In the genomic region with DNA sequence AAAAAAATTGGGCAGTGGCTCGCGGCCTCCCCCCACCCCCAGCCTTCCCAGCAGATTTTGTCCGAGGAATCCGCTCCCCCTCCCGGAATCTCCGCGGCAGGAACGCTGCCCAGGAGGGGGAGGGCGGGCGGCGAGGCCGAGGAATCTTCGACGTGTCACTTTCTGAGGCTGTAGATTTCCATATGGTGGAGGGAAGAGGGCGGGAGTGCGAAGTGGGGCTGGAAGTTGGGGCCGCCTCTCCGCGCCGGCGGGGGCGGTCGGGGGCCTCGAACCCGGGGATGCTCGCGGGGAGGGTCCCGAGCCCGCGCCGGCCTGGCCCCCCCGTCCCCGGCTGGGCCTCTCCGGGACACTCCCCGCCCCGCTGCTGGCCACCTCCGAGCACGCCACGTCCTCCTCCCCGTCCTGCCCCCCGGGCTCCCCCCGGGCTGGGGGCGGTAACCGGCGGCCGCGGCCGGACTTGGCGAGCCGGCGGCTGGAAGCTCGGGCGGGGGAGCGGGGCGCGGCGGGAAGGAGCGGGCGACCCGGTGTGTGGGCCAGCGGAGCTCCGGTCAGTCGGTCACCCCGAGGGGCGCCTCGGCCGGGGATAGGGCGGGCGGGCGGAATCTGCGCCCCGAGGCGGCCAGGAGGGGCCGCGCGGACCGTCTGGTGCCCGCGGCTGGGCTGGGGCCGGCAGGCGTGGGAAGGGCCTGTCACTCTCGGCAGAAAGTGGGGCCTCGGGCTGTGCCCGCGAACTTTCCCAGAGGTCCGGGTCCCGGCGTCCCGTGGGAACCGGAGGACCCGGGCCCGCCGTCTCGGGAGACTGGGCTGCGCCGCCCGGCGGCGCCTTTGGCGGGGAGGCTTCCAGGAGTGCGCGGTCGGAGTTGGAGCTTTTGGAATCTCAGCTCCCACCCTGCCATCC, we compare ENCODE assay signal across 1 cellular context.
A peak's percentile ranks its signal among the peaks of the same experiment; 100 is the strongest.
TF ChIP-seq lines count a peak whose summit lies in the region.

No MANE protein-coding gene starts in this region.

TF ChIP-seq in K562, 482 proteins besides CTCF, POLR2A, EP300 and RAD21 (continued from another document and continues in another):
- TF ChIP-seq NR1H2 (CRISPR knock-in tag; IDR thresholded peaks at IDR 0.05) = no peak
- peak; percentile 73; the same call in 1 of the 2 replicates for TF ChIP-seq GATAD2B (IDR thresholded peaks at IDR 0.05; ENCODE audit: borderline replicate concordance)
- TF ChIP-seq NFATC3 (IDR thresholded peaks at IDR 0.05) = no peak
- TF ChIP-seq RBBP5 (IDR thresholded peaks at IDR 0.05; ENCODE audit: borderline replicate concordance, insufficient read depth, low read length, poor library complexity, severe bottlenecking) = peak; percentile 48
- TF ChIP-seq, protein P1, sequence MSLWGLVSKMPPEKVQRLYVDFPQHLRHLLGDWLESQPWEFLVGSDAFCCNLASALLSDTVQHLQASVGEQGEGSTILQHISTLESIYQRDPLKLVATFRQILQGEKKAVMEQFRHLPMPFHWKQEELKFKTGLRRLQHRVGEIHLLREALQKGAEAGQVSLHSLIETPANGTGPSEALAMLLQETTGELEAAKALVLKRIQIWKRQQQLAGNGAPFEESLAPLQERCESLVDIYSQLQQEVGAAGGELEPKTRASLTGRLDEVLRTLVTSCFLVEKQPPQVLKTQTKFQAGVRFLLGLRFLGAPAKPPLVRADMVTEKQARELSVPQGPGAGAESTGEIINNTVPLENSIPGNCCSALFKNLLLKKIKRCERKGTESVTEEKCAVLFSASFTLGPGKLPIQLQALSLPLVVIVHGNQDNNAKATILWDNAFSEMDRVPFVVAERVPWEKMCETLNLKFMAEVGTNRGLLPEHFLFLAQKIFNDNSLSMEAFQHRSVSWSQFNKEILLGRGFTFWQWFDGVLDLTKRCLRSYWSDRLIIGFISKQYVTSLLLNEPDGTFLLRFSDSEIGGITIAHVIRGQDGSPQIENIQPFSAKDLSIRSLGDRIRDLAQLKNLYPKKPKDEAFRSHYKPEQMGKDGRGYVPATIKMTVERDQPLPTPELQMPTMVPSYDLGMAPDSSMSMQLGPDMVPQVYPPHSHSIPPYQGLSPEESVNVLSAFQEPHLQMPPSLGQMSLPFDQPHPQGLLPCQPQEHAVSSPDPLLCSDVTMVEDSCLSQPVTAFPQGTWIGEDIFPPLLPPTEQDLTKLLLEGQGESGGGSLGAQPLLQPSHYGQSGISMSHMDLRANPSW (CRISPR knock-in tag; IDR thresholded peaks at IDR 0.05) = no peak
- TF ChIP-seq, protein P2, sequence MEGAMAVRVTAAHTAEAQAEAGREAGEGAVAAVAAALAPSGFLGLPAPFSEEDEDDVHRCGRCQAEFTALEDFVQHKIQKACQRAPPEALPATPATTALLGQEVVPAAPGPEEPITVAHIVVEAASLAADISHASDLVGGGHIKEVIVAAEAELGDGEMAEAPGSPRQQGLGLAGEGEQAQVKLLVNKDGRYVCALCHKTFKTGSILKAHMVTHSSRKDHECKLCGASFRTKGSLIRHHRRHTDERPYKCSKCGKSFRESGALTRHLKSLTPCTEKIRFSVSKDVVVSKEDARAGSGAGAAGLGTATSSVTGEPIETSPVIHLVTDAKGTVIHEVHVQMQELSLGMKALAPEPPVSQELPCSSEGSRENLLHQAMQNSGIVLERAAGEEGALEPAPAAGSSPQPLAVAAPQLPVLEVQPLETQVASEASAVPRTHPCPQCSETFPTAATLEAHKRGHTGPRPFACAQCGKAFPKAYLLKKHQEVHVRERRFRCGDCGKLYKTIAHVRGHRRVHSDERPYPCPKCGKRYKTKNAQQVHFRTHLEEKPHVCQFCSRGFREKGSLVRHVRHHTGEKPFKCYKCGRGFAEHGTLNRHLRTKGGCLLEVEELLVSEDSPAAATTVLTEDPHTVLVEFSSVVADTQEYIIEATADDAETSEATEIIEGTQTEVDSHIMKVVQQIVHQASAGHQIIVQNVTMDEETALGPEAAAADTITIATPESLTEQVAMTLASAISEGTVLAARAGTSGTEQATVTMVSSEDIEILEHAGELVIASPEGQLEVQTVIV (CRISPR knock-in tag; IDR thresholded peaks at IDR 0.05; ENCODE audit: borderline replicate concordance) = no peak
- peak; percentile 46 to 62; a peak in 2 of 4 replicates for TF ChIP-seq NONO (IDR thresholded peaks at IDR 0.05; ENCODE audit: low read depth in 2 of 2, low read length in 1 of 2)
- TF ChIP-seq KAT2B (IDR thresholded peaks at IDR 0.05; ENCODE audit: low read depth, low read length) = no peak
- no peak for TF ChIP-seq ZNF830 (CRISPR knock-in tag; IDR thresholded peaks at IDR 0.05)
- TF ChIP-seq FOSL1 (tag; conservative IDR thresholded peaks at IDR 0.05) = no peak; the same call in 1 of the 2 replicates
- no peak for TF ChIP-seq HNRNPK (IDR thresholded peaks at IDR 0.05; ENCODE audit: low read depth, low read length, poor library complexity, severe bottlenecking)
- no peak for TF ChIP-seq NFE2 (IDR thresholded peaks at IDR 0.05; ENCODE audit: low read depth)
- no peak for TF ChIP-seq TAF9B (IDR thresholded peaks at IDR 0.05; ENCODE audit: partially characterized antibody)
- TF ChIP-seq TCF7L2 (IDR thresholded peaks at IDR 0.05; ENCODE audit: low read depth, low read length) = no peak
- TF ChIP-seq NFIC (IDR thresholded peaks at IDR 0.05) = peak; percentile 33
- TF ChIP-seq CBX3 (IDR thresholded peaks at IDR 0.05; ENCODE audit: borderline replicate concordance in 1 of 2, low read length in 2 of 2) = no peak
- TF ChIP-seq CCAR2 (IDR thresholded peaks at IDR 0.05; ENCODE audit: low read depth, low read length) = no peak
- no peak for TF ChIP-seq ZEB2 (IDR thresholded peaks at IDR 0.05)
- TF ChIP-seq HNRNPH1 (optimal IDR thresholded peaks at IDR 0.05; ENCODE audit: low read depth, low read length) = no peak
- no peak for TF ChIP-seq ZNF717 (CRISPR knock-in tag; IDR thresholded peaks at IDR 0.05)
- TF ChIP-seq, protein P3, sequence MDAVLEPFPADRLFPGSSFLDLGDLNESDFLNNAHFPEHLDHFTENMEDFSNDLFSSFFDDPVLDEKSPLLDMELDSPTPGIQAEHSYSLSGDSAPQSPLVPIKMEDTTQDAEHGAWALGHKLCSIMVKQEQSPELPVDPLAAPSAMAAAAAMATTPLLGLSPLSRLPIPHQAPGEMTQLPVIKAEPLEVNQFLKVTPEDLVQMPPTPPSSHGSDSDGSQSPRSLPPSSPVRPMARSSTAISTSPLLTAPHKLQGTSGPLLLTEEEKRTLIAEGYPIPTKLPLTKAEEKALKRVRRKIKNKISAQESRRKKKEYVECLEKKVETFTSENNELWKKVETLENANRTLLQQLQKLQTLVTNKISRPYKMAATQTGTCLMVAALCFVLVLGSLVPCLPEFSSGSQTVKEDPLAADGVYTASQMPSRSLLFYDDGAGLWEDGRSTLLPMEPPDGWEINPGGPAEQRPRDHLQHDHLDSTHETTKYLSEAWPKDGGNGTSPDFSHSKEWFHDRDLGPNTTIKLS (IDR thresholded peaks at IDR 0.05; ENCODE audit: borderline replicate concordance, low read depth) = peak; percentile 94
- no peak for TF ChIP-seq RFX7 (CRISPR knock-in tag; IDR thresholded peaks at IDR 0.05)
- TF ChIP-seq MECOM (CRISPR knock-in tag; IDR thresholded peaks at IDR 0.05) = no peak
- TF ChIP-seq NCOA6 (IDR thresholded peaks at IDR 0.05) = peak; percentile 85
- TF ChIP-seq, protein P4, sequence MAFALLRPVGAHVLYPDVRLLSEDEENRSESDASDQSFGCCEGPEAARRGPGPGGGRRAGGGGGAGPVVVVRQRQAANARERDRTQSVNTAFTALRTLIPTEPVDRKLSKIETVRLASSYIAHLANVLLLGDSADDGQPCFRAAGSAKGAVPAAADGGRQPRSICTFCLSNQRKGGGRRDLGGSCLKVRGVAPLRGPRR (CRISPR knock-in tag; IDR thresholded peaks at IDR 0.05) = no peak
- TF ChIP-seq, protein P5, sequence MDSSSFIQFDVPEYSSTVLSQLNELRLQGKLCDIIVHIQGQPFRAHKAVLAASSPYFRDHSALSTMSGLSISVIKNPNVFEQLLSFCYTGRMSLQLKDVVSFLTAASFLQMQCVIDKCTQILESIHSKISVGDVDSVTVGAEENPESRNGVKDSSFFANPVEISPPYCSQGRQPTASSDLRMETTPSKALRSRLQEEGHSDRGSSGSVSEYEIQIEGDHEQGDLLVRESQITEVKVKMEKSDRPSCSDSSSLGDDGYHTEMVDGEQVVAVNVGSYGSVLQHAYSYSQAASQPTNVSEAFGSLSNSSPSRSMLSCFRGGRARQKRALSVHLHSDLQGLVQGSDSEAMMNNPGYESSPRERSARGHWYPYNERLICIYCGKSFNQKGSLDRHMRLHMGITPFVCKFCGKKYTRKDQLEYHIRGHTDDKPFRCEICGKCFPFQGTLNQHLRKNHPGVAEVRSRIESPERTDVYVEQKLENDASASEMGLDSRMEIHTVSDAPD (CRISPR knock-in tag; IDR thresholded peaks at IDR 0.05) = no peak
- peak in 2 of 3 experiments; percentile 11 to 14 for TF ChIP-seq YY1 (IDR thresholded peaks at IDR 0.05; ENCODE audit: borderline replicate concordance in 1 of 3, control insufficient read depth in 1 of 3, extremely low read depth in 1 of 3, insufficient read depth in 3 of 3, insufficient read length in 1 of 3, insufficient replicate concordance in 2 of 3, low read depth in 1 of 3, low read length in 2 of 3)
- TF ChIP-seq NFRKB (IDR thresholded peaks at IDR 0.05; ENCODE audit: low read depth) = no peak
- no peak for TF ChIP-seq YBX1 (IDR thresholded peaks at IDR 0.05)
- TF ChIP-seq, protein P6, sequence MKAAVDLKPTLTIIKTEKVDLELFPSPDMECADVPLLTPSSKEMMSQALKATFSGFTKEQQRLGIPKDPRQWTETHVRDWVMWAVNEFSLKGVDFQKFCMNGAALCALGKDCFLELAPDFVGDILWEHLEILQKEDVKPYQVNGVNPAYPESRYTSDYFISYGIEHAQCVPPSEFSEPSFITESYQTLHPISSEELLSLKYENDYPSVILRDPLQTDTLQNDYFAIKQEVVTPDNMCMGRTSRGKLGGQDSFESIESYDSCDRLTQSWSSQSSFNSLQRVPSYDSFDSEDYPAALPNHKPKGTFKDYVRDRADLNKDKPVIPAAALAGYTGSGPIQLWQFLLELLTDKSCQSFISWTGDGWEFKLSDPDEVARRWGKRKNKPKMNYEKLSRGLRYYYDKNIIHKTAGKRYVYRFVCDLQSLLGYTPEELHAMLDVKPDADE (conservative IDR thresholded peaks at IDR 0.05; ENCODE audit: control insufficient read depth, low read depth, low read length) = 0 out of 2 replicates have a peak, but pooled peaks have one; percentile 23
- no peak for TF ChIP-seq MCM3 (IDR thresholded peaks at IDR 0.05)
- no peak for TF ChIP-seq SP1 (CRISPR knock-in tag; IDR thresholded peaks at IDR 0.05)
- TF ChIP-seq ZBTB7A (IDR thresholded peaks at IDR 0.05; ENCODE audit: borderline replicate concordance, control insufficient read depth, low read depth, low read length) = peak; percentile 81
- TF ChIP-seq BRD9 (IDR thresholded peaks at IDR 0.05; ENCODE audit: low read depth, partially characterized antibody) = no peak
- no peak for TF ChIP-seq ZNF583 (CRISPR knock-in tag; IDR thresholded peaks at IDR 0.05)
- no peak for TF ChIP-seq RHOXF2B (CRISPR knock-in tag; conservative IDR thresholded peaks at IDR 0.05)
- no peak for TF ChIP-seq TCF7 (IDR thresholded peaks at IDR 0.05; ENCODE audit: borderline replicate concordance)
- no peak for TF ChIP-seq ZNF232 (CRISPR knock-in tag; IDR thresholded peaks at IDR 0.05)
- TF ChIP-seq ZNF12 (CRISPR knock-in tag; IDR thresholded peaks at IDR 0.05) = no peak
- no peak for TF ChIP-seq HDAC8 (tag; IDR thresholded peaks at IDR 0.05)
- TF ChIP-seq FUS (optimal IDR thresholded peaks at IDR 0.05; ENCODE audit: low read depth, low read length) = peak; percentile 57
- TF ChIP-seq ELF1 (tag; IDR thresholded peaks at IDR 0.05) = no peak
- TF ChIP-seq MAZ (CRISPR knock-in tag; conservative IDR thresholded peaks at IDR 0.05 in 1 of 2, IDR thresholded peaks at IDR 0.05 in 1 of 2) = peak in 1 of 2 experiments; percentile 96; a peak in 2 of 4 replicates
- TF ChIP-seq, protein P7, sequence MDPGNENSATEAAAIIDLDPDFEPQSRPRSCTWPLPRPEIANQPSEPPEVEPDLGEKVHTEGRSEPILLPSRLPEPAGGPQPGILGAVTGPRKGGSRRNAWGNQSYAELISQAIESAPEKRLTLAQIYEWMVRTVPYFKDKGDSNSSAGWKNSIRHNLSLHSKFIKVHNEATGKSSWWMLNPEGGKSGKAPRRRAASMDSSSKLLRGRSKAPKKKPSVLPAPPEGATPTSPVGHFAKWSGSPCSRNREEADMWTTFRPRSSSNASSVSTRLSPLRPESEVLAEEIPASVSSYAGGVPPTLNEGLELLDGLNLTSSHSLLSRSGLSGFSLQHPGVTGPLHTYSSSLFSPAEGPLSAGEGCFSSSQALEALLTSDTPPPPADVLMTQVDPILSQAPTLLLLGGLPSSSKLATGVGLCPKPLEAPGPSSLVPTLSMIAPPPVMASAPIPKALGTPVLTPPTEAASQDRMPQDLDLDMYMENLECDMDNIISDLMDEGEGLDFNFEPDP (CRISPR knock-in tag; IDR thresholded peaks at IDR 0.05) = no peak
- no peak for TF ChIP-seq PHB (CRISPR knock-in tag; IDR thresholded peaks at IDR 0.05)
- no peak for TF ChIP-seq HOXB6 (CRISPR knock-in tag; IDR thresholded peaks at IDR 0.05; ENCODE audit: borderline replicate concordance)
- TF ChIP-seq CC2D1A (IDR thresholded peaks at IDR 0.05) = no peak
- TF ChIP-seq U2AF2 (optimal IDR thresholded peaks at IDR 0.05; ENCODE audit: low read depth, low read length) = no peak
- TF ChIP-seq, protein P8, sequence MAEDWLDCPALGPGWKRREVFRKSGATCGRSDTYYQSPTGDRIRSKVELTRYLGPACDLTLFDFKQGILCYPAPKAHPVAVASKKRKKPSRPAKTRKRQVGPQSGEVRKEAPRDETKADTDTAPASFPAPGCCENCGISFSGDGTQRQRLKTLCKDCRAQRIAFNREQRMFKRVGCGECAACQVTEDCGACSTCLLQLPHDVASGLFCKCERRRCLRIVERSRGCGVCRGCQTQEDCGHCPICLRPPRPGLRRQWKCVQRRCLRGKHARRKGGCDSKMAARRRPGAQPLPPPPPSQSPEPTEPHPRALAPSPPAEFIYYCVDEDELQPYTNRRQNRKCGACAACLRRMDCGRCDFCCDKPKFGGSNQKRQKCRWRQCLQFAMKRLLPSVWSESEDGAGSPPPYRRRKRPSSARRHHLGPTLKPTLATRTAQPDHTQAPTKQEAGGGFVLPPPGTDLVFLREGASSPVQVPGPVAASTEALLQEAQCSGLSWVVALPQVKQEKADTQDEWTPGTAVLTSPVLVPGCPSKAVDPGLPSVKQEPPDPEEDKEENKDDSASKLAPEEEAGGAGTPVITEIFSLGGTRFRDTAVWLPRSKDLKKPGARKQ (CRISPR knock-in tag; IDR thresholded peaks at IDR 0.05) = no peak
- peak; percentile 85; the same call in 1 of the 2 replicates for TF ChIP-seq TGIF2 (CRISPR knock-in tag; IDR thresholded peaks at IDR 0.05)
